Comparison of ENCODE assay signal across 1 cellular context in the genomic region with DNA sequence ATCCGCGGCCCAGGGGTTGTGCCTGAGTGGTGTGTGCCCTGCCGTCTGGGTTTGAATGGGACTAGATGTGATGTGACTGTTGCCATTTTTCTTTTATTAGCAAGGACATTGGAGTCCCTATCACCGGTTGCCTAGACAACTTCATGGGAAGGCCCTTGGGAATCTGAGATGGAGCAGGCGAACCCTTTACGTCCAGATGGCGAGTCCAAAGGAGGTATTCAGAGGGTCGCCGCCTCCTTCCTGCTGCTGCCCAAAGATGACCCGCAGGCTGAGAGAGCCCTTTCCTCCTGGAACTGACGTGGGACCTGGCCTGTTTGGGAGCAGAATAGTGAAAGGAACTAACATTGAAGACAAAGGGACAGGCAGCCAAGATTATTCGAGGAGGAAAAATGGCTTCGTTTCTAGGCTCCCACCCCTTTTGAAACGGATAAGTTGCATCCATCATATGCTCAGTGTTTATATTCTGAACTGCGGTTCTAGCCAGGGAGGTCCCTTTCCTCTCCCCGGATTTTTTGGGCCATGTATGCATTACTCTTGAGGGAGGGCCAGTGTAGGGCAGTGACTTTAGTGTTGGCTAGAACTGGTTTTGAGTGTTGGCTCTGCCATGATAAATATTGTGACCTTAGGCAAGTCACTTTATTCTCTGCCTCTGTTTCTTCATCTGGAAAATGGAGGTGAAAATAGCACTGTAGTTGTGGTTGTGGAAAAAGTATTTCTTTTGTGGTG.
A peak's percentile ranks its signal among the peaks of the same experiment; 100 is the strongest.
TF ChIP-seq lines count a peak whose summit lies in the region.

No MANE protein-coding gene starts in this region.

TF ChIP-seq in HepG2, 621 proteins besides CTCF, POLR2A, EP300 and RAD21 (continued from another document):
- TF ChIP-seq, protein P1, sequence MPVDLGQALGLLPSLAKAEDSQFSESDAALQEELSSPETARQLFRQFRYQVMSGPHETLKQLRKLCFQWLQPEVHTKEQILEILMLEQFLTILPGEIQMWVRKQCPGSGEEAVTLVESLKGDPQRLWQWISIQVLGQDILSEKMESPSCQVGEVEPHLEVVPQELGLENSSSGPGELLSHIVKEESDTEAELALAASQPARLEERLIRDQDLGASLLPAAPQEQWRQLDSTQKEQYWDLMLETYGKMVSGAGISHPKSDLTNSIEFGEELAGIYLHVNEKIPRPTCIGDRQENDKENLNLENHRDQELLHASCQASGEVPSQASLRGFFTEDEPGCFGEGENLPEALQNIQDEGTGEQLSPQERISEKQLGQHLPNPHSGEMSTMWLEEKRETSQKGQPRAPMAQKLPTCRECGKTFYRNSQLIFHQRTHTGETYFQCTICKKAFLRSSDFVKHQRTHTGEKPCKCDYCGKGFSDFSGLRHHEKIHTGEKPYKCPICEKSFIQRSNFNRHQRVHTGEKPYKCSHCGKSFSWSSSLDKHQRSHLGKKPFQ (CRISPR knock-in tag; IDR thresholded peaks at IDR 0.05; ENCODE audit: insufficient replicate concordance): peak; percentile 34
- no peak for TF ChIP-seq JDP2 (CRISPR knock-in tag; IDR thresholded peaks at IDR 0.05; ENCODE audit: borderline replicate concordance)
- TF ChIP-seq ZSCAN29 (CRISPR knock-in tag; conservative IDR thresholded peaks at IDR 0.05): no peak
- no peak for TF ChIP-seq ZSCAN12 (CRISPR knock-in tag; IDR thresholded peaks at IDR 0.05)
- TF ChIP-seq GPN1 (CRISPR knock-in tag; IDR thresholded peaks at IDR 0.05; ENCODE audit: borderline replicate concordance): no peak
- no peak for TF ChIP-seq ZNF589 (CRISPR knock-in tag; conservative IDR thresholded peaks at IDR 0.05)
- TF ChIP-seq, protein P2, sequence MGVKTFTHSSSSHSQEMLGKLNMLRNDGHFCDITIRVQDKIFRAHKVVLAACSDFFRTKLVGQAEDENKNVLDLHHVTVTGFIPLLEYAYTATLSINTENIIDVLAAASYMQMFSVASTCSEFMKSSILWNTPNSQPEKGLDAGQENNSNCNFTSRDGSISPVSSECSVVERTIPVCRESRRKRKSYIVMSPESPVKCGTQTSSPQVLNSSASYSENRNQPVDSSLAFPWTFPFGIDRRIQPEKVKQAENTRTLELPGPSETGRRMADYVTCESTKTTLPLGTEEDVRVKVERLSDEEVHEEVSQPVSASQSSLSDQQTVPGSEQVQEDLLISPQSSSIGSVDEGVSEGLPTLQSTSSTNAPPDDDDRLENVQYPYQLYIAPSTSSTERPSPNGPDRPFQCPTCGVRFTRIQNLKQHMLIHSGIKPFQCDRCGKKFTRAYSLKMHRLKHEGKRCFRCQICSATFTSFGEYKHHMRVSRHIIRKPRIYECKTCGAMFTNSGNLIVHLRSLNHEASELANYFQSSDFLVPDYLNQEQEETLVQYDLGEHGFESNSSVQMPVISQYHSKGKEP (CRISPR knock-in tag; IDR thresholded peaks at IDR 0.05): no peak
- TF ChIP-seq, protein P3, sequence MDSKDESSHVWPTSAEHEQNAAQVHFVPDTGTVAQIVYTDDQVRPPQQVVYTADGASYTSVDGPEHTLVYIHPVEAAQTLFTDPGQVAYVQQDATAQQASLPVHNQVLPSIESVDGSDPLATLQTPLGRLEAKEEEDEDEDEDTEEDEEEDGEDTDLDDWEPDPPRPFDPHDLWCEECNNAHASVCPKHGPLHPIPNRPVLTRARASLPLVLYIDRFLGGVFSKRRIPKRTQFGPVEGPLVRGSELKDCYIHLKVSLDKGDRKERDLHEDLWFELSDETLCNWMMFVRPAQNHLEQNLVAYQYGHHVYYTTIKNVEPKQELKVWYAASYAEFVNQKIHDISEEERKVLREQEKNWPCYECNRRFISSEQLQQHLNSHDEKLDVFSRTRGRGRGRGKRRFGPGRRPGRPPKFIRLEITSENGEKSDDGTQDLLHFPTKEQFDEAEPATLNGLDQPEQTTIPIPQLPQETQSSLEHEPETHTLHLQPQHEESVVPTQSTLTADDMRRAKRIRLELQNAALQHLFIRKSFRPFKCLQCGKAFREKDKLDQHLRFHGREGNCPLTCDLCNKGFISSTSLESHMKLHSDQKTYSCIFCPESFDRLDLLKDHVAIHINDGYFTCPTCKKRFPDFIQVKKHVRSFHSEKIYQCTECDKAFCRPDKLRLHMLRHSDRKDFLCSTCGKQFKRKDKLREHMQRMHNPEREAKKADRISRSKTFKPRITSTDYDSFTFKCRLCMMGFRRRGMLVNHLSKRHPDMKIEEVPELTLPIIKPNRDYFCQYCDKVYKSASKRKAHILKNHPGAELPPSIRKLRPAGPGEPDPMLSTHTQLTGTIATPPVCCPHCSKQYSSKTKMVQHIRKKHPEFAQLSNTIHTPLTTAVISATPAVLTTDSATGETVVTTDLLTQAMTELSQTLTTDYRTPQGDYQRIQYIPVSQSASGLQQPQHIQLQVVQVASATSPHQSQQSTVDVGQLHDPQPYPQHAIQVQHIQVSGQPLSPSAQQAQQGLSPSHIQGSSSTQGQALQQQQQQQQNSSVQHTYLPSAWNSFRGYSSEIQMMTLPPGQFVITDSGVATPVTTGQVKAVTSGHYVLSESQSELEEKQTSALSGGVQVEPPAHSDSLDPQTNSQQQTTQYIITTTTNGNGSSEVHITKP (CRISPR knock-in tag; IDR thresholded peaks at IDR 0.05; ENCODE audit: low read depth): no peak
TF ChIP-seq in HepG2: peak in this region for 13.
